Comparison of ENCODE assay signal across 27 cellular contexts in genomic region chr15:39219608-39220007, GRCh38.
"Had no signal": no experiment of that assay in that cellular context is flagged by ENCODE, and none has a peak within 500 bp of the region (broad histone marks: within the 10 kb centered on the region; RNA-seq: fewer than 3 reads in every experiment).

No MANE protein-coding gene starts in this region.

- H3K9me3 ChIP-seq: gastroesophageal sphincter, mucosa of descending colon, neutrophil, sigmoid colon, thoracic aorta, tibial nerve, upper lobe of left lung had no signal

- H2AFZ ChIP-seq: hepatocyte, parathyroid adenoma had no signal

- H3K36me3 Mint-ChIP-seq: memory B cell; naive B cell; natural killer cell treated with Interleukin-12 subunit alpha and Interleukin-12 subunit beta and Interleukin-15 and Interleukin-18, amount 100 ng/mL, for 72 hours; stimulated activated naive B cell treated with anti-CD40 and anti-IgM and Interleukin-4, amounts not matched to agents 10 μg/mL and 1 μg/mL and 100 μg/mL, for 72 hours had no signal

- H3K27ac Mint-ChIP-seq: memory B cell; mesothelial cell of epicardium; naive B cell; natural killer cell treated with Interleukin-12 subunit alpha and Interleukin-12 subunit beta and Interleukin-15 and Interleukin-18, amount 100 ng/mL, for 72 hours; progenitor cell of endocrine pancreas; stimulated activated naive B cell treated with anti-CD40 and anti-IgM and Interleukin-4, amounts not matched to agents 10 μg/mL and 1 μg/mL and 100 μg/mL, for 72 hours; stimulated activated naive CD8-positive, alpha-beta T cell treated with anti-CD3 and anti-CD28 coated beads, Interleukin-15, Interleukin-2, amounts not matched to agents 100 ng/mL and 50 ng/mL, for 24 hours had no signal

- FAIRE-seq: urothelium cell line had no signal

- H3K4me3 Mint-ChIP-seq: memory B cell; mesothelial cell of epicardium; naive B cell; natural killer cell treated with Interleukin-12 subunit alpha and Interleukin-12 subunit beta and Interleukin-15 and Interleukin-18, amount 100 ng/mL, for 72 hours; neural crest cell; stimulated activated naive B cell treated with anti-CD40 and anti-IgM and Interleukin-4, amounts not matched to agents 10 μg/mL and 1 μg/mL and 100 μg/mL, for 72 hours; stimulated activated naive CD8-positive, alpha-beta T cell treated with anti-CD3 and anti-CD28 coated beads, Interleukin-15, Interleukin-2, amounts not matched to agents 100 ng/mL and 50 ng/mL, for 24 hours had no signal

- DNase-seq: dorsolateral prefrontal cortex; effector CD4-positive, alpha-beta T cell; foreskin keratinocyte; heart left ventricle; kidney; mucosa of descending colon; naive B cell; sigmoid colon; stimulated activated CD4-positive, alpha-beta T cell treated with anti-CD3 and anti-CD28 coated beads, Interleukin-15, amount 100 ng/mL, for 24 hours; stimulated activated CD4-positive, alpha-beta T cell treated with anti-CD3 and anti-CD28 coated beads, Interleukin-2, amount 100 ng/mL, for 48 hours; stimulated activated naive B cell treated with anti-CD40 and anti-IgM and Interleukin-4, amounts not matched to agents 10 μg/mL and 1 μg/mL and 100 μg/mL, for 72 hours; upper lobe of left lung had no signal

- H3K4me3 ChIP-seq: dorsolateral prefrontal cortex, gastroesophageal sphincter, heart left ventricle, hepatocyte, lung, mucosa of descending colon, sigmoid colon, thoracic aorta, tibial nerve, upper lobe of left lung had no signal

- H3K27ac ChIP-seq: dorsolateral prefrontal cortex, epithelial cell of prostate, foreskin keratinocyte, gastroesophageal sphincter, heart left ventricle, hepatocyte, neutrophil, parathyroid adenoma, sigmoid colon, thoracic aorta, tibial nerve, upper lobe of left lung had no signal

- H3K27me3 ChIP-seq: foreskin keratinocyte, gastroesophageal sphincter, heart left ventricle, hepatocyte, neutrophil, sigmoid colon, tibial nerve, upper lobe of left lung had no signal

- H3K4me2 ChIP-seq: hepatocyte had no signal

- H3K9ac ChIP-seq: parathyroid adenoma had no signal

- H3K4me1 ChIP-seq: foreskin keratinocyte, gastroesophageal sphincter, heart left ventricle, parathyroid adenoma, sigmoid colon, tibial nerve, upper lobe of left lung had no signal

- H3K36me3 ChIP-seq: gastroesophageal sphincter, heart left ventricle, neutrophil, sigmoid colon, thoracic aorta, tibial nerve, upper lobe of left lung had no signal

- H3K9me3 Mint-ChIP-seq: natural killer cell treated with Interleukin-12 subunit alpha and Interleukin-12 subunit beta and Interleukin-15 and Interleukin-18, amount 100 ng/mL, for 72 hours had no signal

- H3K4me1 Mint-ChIP-seq: memory B cell; naive B cell; neural crest cell; stimulated activated naive B cell treated with anti-CD40 and anti-IgM and Interleukin-4, amounts not matched to agents 10 μg/mL and 1 μg/mL and 100 μg/mL, for 72 hours had no signal

- H3K79me2 ChIP-seq: hepatocyte, parathyroid adenoma had no signal

- H3K27me3 Mint-ChIP-seq: progenitor cell of endocrine pancreas had no signal
